9 cellular contexts compared by ENCODE assay signal in genomic region chr5:172801184-172801671, GRCh38. TPM values are rescaled to one million over a fixed set of nuclear protein-coding genes. Genes with fewer than 3 reads are reported as not detected.
DNase-seq lines count a peak whose midpoint lies in the region; ATAC-seq and TF ChIP-seq lines count a peak whose summit lies in the region.
"Had no signal": no experiment of that assay in that cellular context is flagged by ENCODE, and none has a peak within 500 bp of the region (broad histone marks: within the 10 kb centered on the region; RNA-seq: fewer than 3 reads in every experiment).

No MANE protein-coding gene starts in this region.

- POLR2A ChIA-PET in activated CD4-positive, alpha-beta T cell treated with anti-CD3 and anti-CD28 coated beads, Interleukin-2, amount 10 ng/mL, durations not matched to agents 7 days and 5 days (lab: Charles Lee), result no interaction called here

- H3K9me3 Mint-ChIP-seq in activated CD4-positive, alpha-beta T cell treated with anti-CD3 and anti-CD28 coated beads, Interleukin-2, amount 10 ng/mL, durations not matched to agents 7 days and 5 days, result no peaks in the 10 kb centered on the region

- H3K4me3 Mint-ChIP-seq in activated CD4-positive, alpha-beta T cell treated with anti-CD3 and anti-CD28 coated beads, Interleukin-2, amount 10 ng/mL, durations not matched to agents 7 days and 5 days, result no peak overlapping the region

- no peaks in the 10 kb centered on the region for H3K27me3 Mint-ChIP-seq in activated CD4-positive, alpha-beta T cell treated with anti-CD3 and anti-CD28 coated beads, Interleukin-2, amount 10 ng/mL, durations not matched to agents 7 days and 5 days

- ATAC-seq in SK-N-SH treated with all-trans-retinoic acid at 6 μM for 48 hours, result peak; percentile 71
- ATAC-seq in GM19328 (IDR thresholded peaks at IDR 0.05; ENCODE audit: unreplicated experiment), result no peak

- H3K4me1 Mint-ChIP-seq in activated CD4-positive, alpha-beta T cell treated with anti-CD3 and anti-CD28 coated beads, Interleukin-2, amount 10 ng/mL, durations not matched to agents 7 days and 5 days, result peaks cover 10% of the 10 kb centered on the region

- CTCF ChIA-PET in activated CD4-positive, alpha-beta T cell treated with anti-CD3 and anti-CD28 coated beads, Interleukin-2, amount 10 ng/mL, durations not matched to agents 7 days and 5 days (lab: Charles Lee), result interaction anchor here (0.9 to 4.4 kb wide), 2 partner anchors 10 to 29 kb away, joined by 3 to 26 read pairs; partner anchors contain the start of gene DUSP1

- H3K4me3 ChIP-seq in skeletal muscle cell (ENCODE audit: low read depth, low read length), result no peak overlapping the region

- DNase-seq in Daoy (ENCODE audit: low read depth), result peak; percentile 75
- peak; percentile 96 for DNase-seq in fibroblast of peridontal ligament (ENCODE audit: extremely low read depth)
- DNase-seq in skeletal muscle cell (ENCODE audit: low read depth), result peak; percentile 79
- DNase-seq in activated CD4-positive, alpha-beta T cell treated with anti-CD3 and anti-CD28 coated beads, Interleukin-2, amount 50 U/mL, for 48 hours, result no peak
- DNase-seq in NCI-H748 (lab: John Stamatoyannopoulos, UW; ENCODE audit: unreplicated experiment), result no peak
- no peak for DNase-seq in activated CD4-positive, alpha-beta T cell treated with anti-CD3 and anti-CD28 coated beads, Interleukin-2, amount 10 ng/mL, durations not matched to agents 7 days and 5 days
- DNase-seq: NCI-H187 treated with DMSO at 0.1 percent for 48 hours had no signal

- H3K36me3 Mint-ChIP-seq in activated CD4-positive, alpha-beta T cell treated with anti-CD3 and anti-CD28 coated beads, Interleukin-2, amount 10 ng/mL, durations not matched to agents 7 days and 5 days (ENCODE audit: low read depth), result peaks cover under 1% of the 10 kb centered on the region

- H3K27ac Mint-ChIP-seq in activated CD4-positive, alpha-beta T cell treated with anti-CD3 and anti-CD28 coated beads, Interleukin-2, amount 10 ng/mL, durations not matched to agents 7 days and 5 days, result no peak overlapping the region

TF ChIP-seq in SK-N-SH treated with all-trans-retinoic acid at 6 μM for 48 hours, 23 proteins besides CTCF, POLR2A, EP300 and RAD21:
- no peak for TF ChIP-seq ESRRG (CRISPR knock-in tag; IDR thresholded peaks at IDR 0.05)
- TF ChIP-seq ZNF8 (CRISPR knock-in tag; IDR thresholded peaks at IDR 0.05), result no peak
- no peak for TF ChIP-seq TSHZ2 (CRISPR knock-in tag; IDR thresholded peaks at IDR 0.05)
- TF ChIP-seq CSRNP3 (CRISPR knock-in tag; IDR thresholded peaks at IDR 0.05), result no peak
- TF ChIP-seq OSR1 (CRISPR knock-in tag; IDR thresholded peaks at IDR 0.05), result no peak
- TF ChIP-seq GLIS3 (CRISPR knock-in tag; IDR thresholded peaks at IDR 0.05), result no peak

RNA-seq across cellular contexts. Expression of gene DUSP1, which starts 30.2 kb away (rescaled TPM):
- total RNA-seq in Daoy (2014; rRNA removed; shearing (Covaris generic)), result 64.8 and 67.7 TPM in 2 replicates
- 10 to 100 TPM; 11.3 to 14.9 TPM for total RNA-seq in activated CD4-positive, alpha-beta T cell treated with anti-CD3 and anti-CD28 coated beads, Interleukin-2, amount 10 ng/mL, durations not matched to agents 7 days and 5 days

RNA-seq across cellular contexts. Expression of gene ERGIC1, which starts 32.8 kb away (rescaled TPM):
- 77.2 and 77.4 TPM in 2 replicates for total RNA-seq in Daoy (2014; rRNA removed; shearing (Covaris generic))
- 10 to 100 TPM; 43.4 to 45.0 TPM for total RNA-seq in activated CD4-positive, alpha-beta T cell treated with anti-CD3 and anti-CD28 coated beads, Interleukin-2, amount 10 ng/mL, durations not matched to agents 7 days and 5 days

Comparison
In these comparisons a context has a peak if more than half of its experiments do, and no peak if none do; other contexts are left out.
1. DNase-seq: peak in Daoy (single experiment), fibroblast of peridontal ligament (single experiment) and skeletal muscle cell (single experiment); none in activated CD4-positive, alpha-beta T cell treated with anti-CD3 and anti-CD28 coated beads, Interleukin-2, amount 50 U/mL, for 48 hours (0 of 2), NCI-H748 (single experiment) and activated CD4-positive, alpha-beta T cell treated with anti-CD3 and anti-CD28 coated beads, Interleukin-2, amount 10 ng/mL, durations not matched to agents 7 days and 5 days (single experiment).